In the genomic region with DNA sequence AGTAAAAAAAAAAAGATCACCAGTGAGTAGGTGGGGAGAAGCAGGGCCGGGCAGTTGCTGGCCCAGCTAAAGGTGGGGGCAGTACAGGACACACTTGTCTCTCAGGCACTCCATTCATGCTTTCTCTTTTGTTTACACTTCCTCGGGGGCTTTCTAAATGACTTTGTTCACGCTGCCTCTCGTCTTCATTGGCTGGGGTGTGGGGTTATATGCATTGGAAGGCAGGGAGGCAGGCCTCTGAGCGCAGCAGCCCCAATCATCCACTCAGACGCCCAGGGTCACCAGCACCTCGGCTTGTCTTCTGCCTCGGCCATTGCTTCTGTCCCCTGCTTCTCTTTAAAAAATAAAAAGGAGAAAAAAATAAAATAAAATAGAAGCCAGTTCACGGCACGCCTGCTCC, we compare ENCODE assay signal across 8 cellular contexts. TPM values are rescaled to one million over a fixed set of nuclear protein-coding genes. Genes with fewer than 3 reads are reported as not detected.
DNase-seq lines count a peak whose midpoint lies in the region; ATAC-seq and TF ChIP-seq lines count a peak whose summit lies in the region.

No MANE protein-coding gene starts in this region.

- H3K27me3 Mint-ChIP-seq in T-helper 1 cell treated with Interleukin-12 subunit alpha and Interleukin-12 subunit beta and Interleukin-4 antibody, amounts not matched to agents 30 μg/mL and 1 μg/mL, for 36 hours (ENCODE audit: low read depth): peaks cover 20% of the 10 kb centered on the region
- H3K27me3 Mint-ChIP-seq in endodermal cell (ENCODE audit: insufficient read depth): peaks cover 30% of the 10 kb centered on the region
- no peaks in the 10 kb centered on the region for H3K27me3 Mint-ChIP-seq in natural killer cell treated with Interleukin-12 subunit alpha and Interleukin-12 subunit beta and Interleukin-15 and Interleukin-18, amount 100 ng/mL, for 72 hours

- H3K36me3 ChIP-seq in endodermal cell (ENCODE audit: control insufficient read depth, insufficient read depth, low read length) (no peaks in the 10 kb centered on the region), uterus (no peaks in the 10 kb centered on the region)

- H3K4me1 ChIP-seq in endodermal cell (ENCODE audit: control insufficient read depth, insufficient read depth, low read length): peaks cover 7% of the 10 kb centered on the region
- H3K4me1 ChIP-seq in uterus: peaks cover 0 to 9% of the 10 kb centered on the region in 2 donors

- no peaks in the 10 kb centered on the region for H3K36me3 Mint-ChIP-seq in T-helper 1 cell treated with Interleukin-12 subunit alpha and Interleukin-12 subunit beta and Interleukin-4 antibody, amounts not matched to agents 30 μg/mL and 1 μg/mL, for 36 hours (ENCODE audit: low read depth)
- no peaks in the 10 kb centered on the region for H3K36me3 Mint-ChIP-seq in endodermal cell (ENCODE audit: low read depth)
- H3K36me3 Mint-ChIP-seq in natural killer cell treated with Interleukin-12 subunit alpha and Interleukin-12 subunit beta and Interleukin-15 and Interleukin-18, amount 100 ng/mL, for 72 hours: no peaks in the 10 kb centered on the region

- POLR2A ChIA-PET in AG04450 (lab: Yijun Ruan, JAX): interaction anchor here (0.9 to 2.1 kb wide), 4 partner anchors 75 to 272 kb away, joined by 3 to 16 read pairs (median 10); no protein-coding TSS in a partner anchor

- TF ChIP-seq POLR2A in uterus (IDR thresholded peaks at IDR 0.05): no peak

- H3K27me3 ChIP-seq in AG04450 (ENCODE audit: control insufficient read depth, insufficient read depth, low read length) (peaks cover 3% of the 10 kb centered on the region), endodermal cell (ENCODE audit: control insufficient read depth, insufficient read depth, low read length, poor library complexity, severe bottlenecking) (peaks cover 7% of the 10 kb centered on the region), uterus (no peaks in the 10 kb centered on the region)

- H3K9ac ChIP-seq in endodermal cell (ENCODE audit: extremely low read depth, low read length, poor library complexity, severe bottlenecking): peak overlapping the region; percentile 6

- ATAC-seq in GM18519 (IDR thresholded peaks at IDR 0.05; ENCODE audit: low FRiP score, unreplicated experiment): peak; percentile 38
- peak; percentile 50 for ATAC-seq in HG03439 (IDR thresholded peaks at IDR 0.05; ENCODE audit: unreplicated experiment)
- ATAC-seq in natural killer cell treated with Interleukin-12 subunit alpha and Interleukin-12 subunit beta and Interleukin-15 and Interleukin-18, amount 100 ng/mL, for 72 hours: peak; percentile 85 to 88
- ATAC-seq in HG02884 (IDR thresholded peaks at IDR 0.05; ENCODE audit: unreplicated experiment): no peak

- DNase-seq in AG04450 (ENCODE audit: low read depth, low spot score) (no peak), endodermal cell (peak; percentile 67), uterus (peak; percentile 29 to 36)
- DNase-seq in natural killer cell treated with Interleukin-12 subunit alpha and Interleukin-12 subunit beta and Interleukin-15 and Interleukin-18, amount 100 ng/mL, for 72 hours (ENCODE audit: low spot score): peak; percentile 76

- TF ChIP-seq CTCF in AG04450 (IDR thresholded peaks at IDR 0.05; ENCODE audit: low read depth, low read length) (no peak), endodermal cell (conservative IDR thresholded peaks at IDR 0.05) (no peak), uterus (IDR thresholded peaks at IDR 0.05) (no peak)

- intact Hi-C loops in uterus (cut with DNase I; ENCODE audit: low total_unique reads): no loop called here

- peak overlapping the region; percentile 66 for H3K4me3 ChIP-seq in AG04450 (ENCODE audit: low read depth, low read length)
- peak overlapping the region; percentile 79 for H3K4me3 ChIP-seq in endodermal cell (ENCODE audit: low read length)
- H3K4me3 ChIP-seq in uterus: peak overlapping the region; percentile 49 to 58

- CTCF ChIA-PET in AG04450 (lab: Charles Lee): interaction anchor here (1.0 to 21.2 kb wide), 13 partner anchors 8 to 406 kb away, joined by 3 to 484 read pairs (median 9); a partner anchor contains a TSS

- H3K9me3 ChIP-seq in AG04450 (ENCODE audit: control insufficient read depth, insufficient read depth, low read length) (no peaks in the 10 kb centered on the region), endodermal cell (ENCODE audit: control insufficient read depth, low read length) (no peaks in the 10 kb centered on the region), uterus (no peaks in the 10 kb centered on the region)

- 17 to 18% methylated on average over 2 to 10 of the region's 10 CpGs for WGBS in endodermal cell (ENCODE audit: insufficient coverage in 1 of 2, insufficient read length in 1 of 2), 2 experiments

- peak overlapping the region; percentile 85 for H3K4me3 Mint-ChIP-seq in T-helper 1 cell treated with Interleukin-12 subunit alpha and Interleukin-12 subunit beta and Interleukin-4 antibody, amounts not matched to agents 30 μg/mL and 1 μg/mL, for 36 hours
- H3K4me3 Mint-ChIP-seq in endodermal cell: peak overlapping the region; percentile 67
- peak overlapping the region; percentile 88 for H3K4me3 Mint-ChIP-seq in natural killer cell treated with Interleukin-12 subunit alpha and Interleukin-12 subunit beta and Interleukin-15 and Interleukin-18, amount 100 ng/mL, for 72 hours

- H3K27ac Mint-ChIP-seq in T-helper 1 cell treated with Interleukin-12 subunit alpha and Interleukin-12 subunit beta and Interleukin-4 antibody, amounts not matched to agents 30 μg/mL and 1 μg/mL, for 36 hours: peak overlapping the region; percentile 90
- H3K27ac Mint-ChIP-seq in endodermal cell: no peak overlapping the region
- H3K27ac Mint-ChIP-seq in natural killer cell treated with Interleukin-12 subunit alpha and Interleukin-12 subunit beta and Interleukin-15 and Interleukin-18, amount 100 ng/mL, for 72 hours: peak overlapping the region; percentile 69 to 84

- no peaks in the 10 kb centered on the region for H3K9me3 Mint-ChIP-seq in T-helper 1 cell treated with Interleukin-12 subunit alpha and Interleukin-12 subunit beta and Interleukin-4 antibody, amounts not matched to agents 30 μg/mL and 1 μg/mL, for 36 hours
- no peaks in the 10 kb centered on the region for H3K9me3 Mint-ChIP-seq in endodermal cell
- H3K9me3 Mint-ChIP-seq in natural killer cell treated with Interleukin-12 subunit alpha and Interleukin-12 subunit beta and Interleukin-15 and Interleukin-18, amount 100 ng/mL, for 72 hours: no peaks in the 10 kb centered on the region

- H3K4me1 Mint-ChIP-seq in T-helper 1 cell treated with Interleukin-12 subunit alpha and Interleukin-12 subunit beta and Interleukin-4 antibody, amounts not matched to agents 30 μg/mL and 1 μg/mL, for 36 hours (ENCODE audit: low read depth): peaks cover 30% of the 10 kb centered on the region
- H3K4me1 Mint-ChIP-seq in endodermal cell: peaks cover 71% of the 10 kb centered on the region
- H3K4me1 Mint-ChIP-seq in natural killer cell treated with Interleukin-12 subunit alpha and Interleukin-12 subunit beta and Interleukin-15 and Interleukin-18, amount 100 ng/mL, for 72 hours (ENCODE audit: low read depth in 2 of 2): peaks cover 39 to 44% of the 10 kb centered on the region in 2 donors

- H3K27ac ChIP-seq in AG04450 (ENCODE audit: low read depth, low read length): peak overlapping the region; percentile 74
- H3K27ac ChIP-seq in endodermal cell (ENCODE audit: low read depth, low read length): no peak overlapping the region
- peak overlapping the region; percentile 97 to 99 for H3K27ac ChIP-seq in uterus

RNA-seq across cellular contexts. Expression of a gene that starts 0.4 kb away (rescaled TPM):
- polyA plus RNA-seq in AG04450 (2011; rRNA removed): 3.3 and 3.6 TPM in 2 replicates
- polyA minus RNA-seq in AG04450 (2011; rRNA and poly(A)+ RNA removed): 4.9 and 5.7 TPM in 2 replicates
- total RNA-seq in endodermal cell (1 to 10 TPM; 6.1 to 6.8 TPM), uterus (10 to 100 TPM; 16.1 to 85.3 (median 55.0) TPM)
- 2.5 TPM for polyA plus RNA-seq in endodermal cell (2013, experiment 1 of 2)
- polyA plus RNA-seq in endodermal cell (2013, experiment 2 of 2): 3.6 TPM
- total RNA-seq in natural killer cell treated with Interleukin-12 subunit alpha and Interleukin-12 subunit beta and Interleukin-15 and Interleukin-18, amount 100 ng/mL, for 72 hours: 1 to 10 TPM; 1.4 to 3.8 TPM

RNA-seq across cellular contexts. Expression of a gene that starts 4.1 kb away (rescaled TPM):
- polyA plus RNA-seq in AG04450 (2011; rRNA removed): 39.1 and 41.4 TPM in 2 replicates
- 28.4 and 33.0 TPM in 2 replicates for polyA minus RNA-seq in AG04450 (2011; rRNA and poly(A)+ RNA removed)
- total RNA-seq in endodermal cell (10 to 100 TPM; 46.3 to 49.6 TPM), uterus (10 to 100 TPM; 34.2 to 75.3 (median 49.1) TPM)
- polyA plus RNA-seq in endodermal cell (2013, experiment 1 of 2): 44.4 TPM
- 41.4 TPM for polyA plus RNA-seq in endodermal cell (2013, experiment 2 of 2)
- 10 to 100 TPM in 1 of 2 donors, 1 to 10 TPM in 1; 7.9 to 11.5 TPM for total RNA-seq in natural killer cell treated with Interleukin-12 subunit alpha and Interleukin-12 subunit beta and Interleukin-15 and Interleukin-18, amount 100 ng/mL, for 72 hours
